In the genomic region with DNA sequence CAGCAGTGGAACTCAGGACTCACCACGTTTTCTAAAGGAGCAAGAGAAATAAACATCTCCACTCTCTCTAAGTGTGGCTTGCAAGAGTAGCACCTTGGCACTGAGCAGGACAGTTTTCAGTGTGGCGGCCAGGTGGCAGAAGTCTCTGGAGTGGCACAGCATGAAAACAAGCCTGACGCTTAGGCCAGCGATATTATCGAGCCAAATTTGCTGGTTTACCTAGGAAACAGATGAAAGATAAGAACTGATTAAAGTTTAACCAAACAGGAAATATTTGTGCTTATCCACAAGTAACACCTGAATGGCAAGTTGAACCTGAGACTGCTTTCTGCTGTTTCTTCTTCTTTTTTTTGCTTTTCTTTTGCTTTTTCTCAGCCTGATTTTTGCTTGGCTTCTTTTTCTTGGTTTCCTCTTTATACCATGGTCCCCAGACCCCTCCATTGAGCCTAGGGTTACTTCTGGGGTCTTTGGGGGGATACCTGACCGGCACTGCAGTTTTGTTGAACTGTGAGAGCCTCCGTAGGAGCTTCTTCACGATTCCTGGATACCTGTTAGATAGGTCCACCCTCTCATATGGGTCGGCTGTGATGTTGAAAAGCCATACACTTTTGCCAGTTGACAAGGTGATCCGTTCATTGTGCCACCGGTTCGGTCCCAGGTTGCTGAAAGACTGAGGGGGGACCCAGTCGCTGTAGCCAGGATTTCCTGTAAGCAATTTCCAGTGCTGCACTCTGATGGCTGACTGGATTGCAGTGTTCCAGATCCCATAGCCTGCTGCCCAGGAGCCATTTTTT, we compare ENCODE assay signal across 8 cellular contexts.
DNase-seq lines count a peak whose midpoint lies in the region; ATAC-seq and TF ChIP-seq lines count a peak whose summit lies in the region.

No MANE protein-coding gene starts in this region.

- DNase-seq in GM06990 (ENCODE audit: extremely low read depth, insufficient read length) (no peak), NCI-H526 (lab: John Stamatoyannopoulos, UW) (peak; percentile 24 to 76), NCI-H2029 treated with DMSO at 0.1 percent for 48 hours (lab: John Stamatoyannopoulos, UW) (no peak), NAMALWA (ENCODE audit: low spot score) (no peak)
- peak; percentile 83 for DNase-seq in activated naive CD4-positive, alpha-beta T cell treated with anti-CD3 and anti-CD28 coated beads, Interleukin-2, amount 10 ng/mL, durations not matched to agents 7 days and 5 days

- H3K4me1 Mint-ChIP-seq in activated naive CD4-positive, alpha-beta T cell treated with anti-CD3 and anti-CD28 coated beads, Interleukin-2, amount 10 ng/mL, durations not matched to agents 7 days and 5 days, result peaks cover 70% of the 10 kb centered on the region

- H3K27me3 ChIP-seq in GM06990 (replicated peaks; ENCODE audit: control insufficient read depth, insufficient read depth, low read length) (no peaks in the 10 kb centered on the region), parathyroid adenoma (ENCODE audit: control insufficient read depth, insufficient read depth, low read length) (no peaks in the 10 kb centered on the region)

- no peaks in the 10 kb centered on the region for H3K9me3 Mint-ChIP-seq in activated naive CD4-positive, alpha-beta T cell treated with anti-CD3 and anti-CD28 coated beads, Interleukin-2, amount 10 ng/mL, durations not matched to agents 7 days and 5 days

- H3K4me3 ChIP-seq in GM06990 (replicated peaks; ENCODE audit: low read depth, low read length) (no peak overlapping the region), parathyroid adenoma (ENCODE audit: low read depth, low read length) (peak overlapping the region; percentile 22)

- no peaks in the 10 kb centered on the region for H3K9me3 ChIP-seq in parathyroid adenoma (ENCODE audit: control insufficient read depth, low read length)

- H2AFZ ChIP-seq in parathyroid adenoma, result peak overlapping the region; percentile 35

- H3K36me3 ChIP-seq in GM06990 (ENCODE audit: control insufficient read depth, insufficient read depth, low read length) (no peaks in the 10 kb centered on the region), parathyroid adenoma (ENCODE audit: control insufficient read depth, insufficient read depth, low read length) (no peaks in the 10 kb centered on the region)

- no peaks in the 10 kb centered on the region for H3K27me3 Mint-ChIP-seq in activated naive CD4-positive, alpha-beta T cell treated with anti-CD3 and anti-CD28 coated beads, Interleukin-2, amount 10 ng/mL, durations not matched to agents 7 days and 5 days

- no peaks in the 10 kb centered on the region for H3K36me3 Mint-ChIP-seq in activated naive CD4-positive, alpha-beta T cell treated with anti-CD3 and anti-CD28 coated beads, Interleukin-2, amount 10 ng/mL, durations not matched to agents 7 days and 5 days

- no peaks in the 10 kb centered on the region for H3K4me1 ChIP-seq in parathyroid adenoma

- H3K9ac ChIP-seq in parathyroid adenoma, result no peak overlapping the region

- no peaks in the 10 kb centered on the region for H3K79me2 ChIP-seq in parathyroid adenoma

- TF ChIP-seq CTCF in GM06990 (IDR thresholded peaks at IDR 0.05; ENCODE audit: insufficient read depth, low read length, poor library complexity, severe bottlenecking) (peak; percentile 26), parathyroid adenoma (IDR thresholded peaks at IDR 0.05) (peak; percentile 29)

- peak overlapping the region; percentile 90 for H3K27ac Mint-ChIP-seq in activated naive CD4-positive, alpha-beta T cell treated with anti-CD3 and anti-CD28 coated beads, Interleukin-2, amount 10 ng/mL, durations not matched to agents 7 days and 5 days

- peak overlapping the region; percentile 25 for H3K4me3 Mint-ChIP-seq in activated naive CD4-positive, alpha-beta T cell treated with anti-CD3 and anti-CD28 coated beads, Interleukin-2, amount 10 ng/mL, durations not matched to agents 7 days and 5 days

- ATAC-seq in HG02610 (IDR thresholded peaks at IDR 0.05; ENCODE audit: unreplicated experiment), result no peak
- no peak for ATAC-seq in GM21576 (IDR thresholded peaks at IDR 0.05; ENCODE audit: unreplicated experiment)

- CTCF ChIA-PET in activated naive CD4-positive, alpha-beta T cell treated with anti-CD3 and anti-CD28 coated beads, Interleukin-2, amount 10 ng/mL, durations not matched to agents 7 days and 5 days (lab: Charles Lee), result no interaction called here

- H3K4me2 ChIP-seq in parathyroid adenoma (ENCODE audit: low read length), result peak overlapping the region; percentile 55

- H3K27ac ChIP-seq in parathyroid adenoma, result no peak overlapping the region

Comparison
In these comparisons a context has a peak if more than half of its experiments do, and no peak if none do; other contexts are left out.
1. DNase-seq: peak in NCI-H526 (2 of 2) and activated naive CD4-positive, alpha-beta T cell treated with anti-CD3 and anti-CD28 coated beads, Interleukin-2, amount 10 ng/mL, durations not matched to agents 7 days and 5 days (single experiment); none in GM06990 (single experiment), NCI-H2029 treated with DMSO at 0.1 percent for 48 hours (single experiment) and NAMALWA (single experiment).